8 cellular contexts compared by ENCODE assay signal in genomic region chr16:11205754-11206459, GRCh38. TPM values are rescaled to one million over a fixed set of nuclear protein-coding genes. Genes with fewer than 3 reads are reported as not detected.
DNase-seq lines count a peak whose midpoint lies in the region; ATAC-seq and TF ChIP-seq lines count a peak whose summit lies in the region.

No MANE protein-coding gene starts in this region.

- peak overlapping the region; percentile 90 for H3K27ac Mint-ChIP-seq in central memory CD8-positive, alpha-beta T cell (ENCODE audit: low read depth)

- H3K27me3 Mint-ChIP-seq in central memory CD8-positive, alpha-beta T cell: peaks cover 14% of the 10 kb centered on the region

- H3K27me3 ChIP-seq in tibial artery: peaks cover 0 to 8% of the 10 kb centered on the region in 2 donors
- H3K27me3 ChIP-seq in PC-9 (ENCODE audit: insufficient read depth, low read depth): no peaks in the 10 kb centered on the region

- H4K20me1 ChIP-seq in PC-9 (ENCODE audit: insufficient read depth): no peaks in the 10 kb centered on the region

- H3K27ac ChIP-seq in tibial artery (no peak overlapping the region), PC-9 (no peak overlapping the region)

- H3F3A ChIP-seq in PC-9 (ENCODE audit: insufficient read depth, low read depth): peaks cover 22% of the 10 kb centered on the region

- no peak for ATAC-seq in central memory CD8-positive, alpha-beta T cell (replicated peaks; ENCODE audit: extremely low read depth, poor library complexity, severe bottlenecking)
- peak; percentile 55 for ATAC-seq in sciatic nerve

- no TSS peak for BruUV-seq in PC-9 (replicated peaks; lab: Mats Ljungman, UMichigan)

- H3K4me1 ChIP-seq in tibial artery: no peaks in the 10 kb centered on the region
- peaks cover 31% of the 10 kb centered on the region for H3K4me1 ChIP-seq in PC-9 (replicated peaks; ENCODE audit: insufficient read depth)

- TF ChIP-seq CTCF in tibial artery (IDR thresholded peaks at IDR 0.05) (no peak), PC-9 (conservative IDR thresholded peaks at IDR 0.05) (no peak)

- H2AFZ ChIP-seq in PC-9: no peak overlapping the region

- H3K4me3 ChIP-seq in tibial artery: no peak overlapping the region
- H3K4me3 ChIP-seq in PC-9: no peak overlapping the region

- H3K36me3 ChIP-seq in tibial artery: no peaks in the 10 kb centered on the region
- H3K36me3 ChIP-seq in PC-9 (ENCODE audit: low read depth): no peaks in the 10 kb centered on the region

- no peak overlapping the region for H3K4me3 Mint-ChIP-seq in central memory CD8-positive, alpha-beta T cell

- H3K9me2 ChIP-seq in PC-9 (ENCODE audit: insufficient read depth): no peaks in the 10 kb centered on the region

- DNase-seq in NCI-H526 (lab: John Stamatoyannopoulos, UW): peak; percentile 15 to 49
- no peak for DNase-seq in NCI-H526 treated with DMSO at 0.1 percent for 48 hours (lab: John Stamatoyannopoulos, UW)
- DNase-seq in HuH-7 (ENCODE audit: low spot score): peak; percentile 61
- no peak for DNase-seq in central memory CD8-positive, alpha-beta T cell (ENCODE audit: low spot score in 2 of 2)
- DNase-seq in sciatic nerve (ENCODE audit: low spot score): no peak
- no peak for DNase-seq in tibial artery
- no peak for DNase-seq in SW480 (ENCODE audit: low spot score)
- no peak for DNase-seq in PC-9

- POLR2A ChIA-PET in PC-9 (lab: Charles Lee; ENCODE audit: unreplicated experiment): interaction anchor here (0.6 kb wide), 1 partner anchor 20 kb away, joined by 3 read pairs; no protein-coding TSS in a partner anchor

- intact Hi-C loops in sciatic nerve (cut with DNase I) (no loop called here), tibial artery (cut with DNase I; ENCODE audit: low total_unique reads) (no loop called here), PC-9 (cut with micrococcal nuclease; ENCODE audit: unreplicated experiment) (no loop called here)

- H3K4me1 Mint-ChIP-seq in central memory CD8-positive, alpha-beta T cell: peaks cover 13% of the 10 kb centered on the region

- H3K79me2 ChIP-seq in PC-9 (ENCODE audit: low read depth): no peaks in the 10 kb centered on the region

- CTCF ChIA-PET in PC-9 (lab: Charles Lee): no interaction called here

- no peak overlapping the region for H3K4me2 ChIP-seq in PC-9

- H3K9me3 ChIP-seq in tibial artery (peaks cover 0 to 5% (median 0%) of the 10 kb centered on the region in 3 donors), PC-9 (ENCODE audit: insufficient read depth, low read depth) (peaks cover 3% of the 10 kb centered on the region; the same call in 1 of the 2 replicates)

- no peaks in the 10 kb centered on the region for H3K9me3 Mint-ChIP-seq in central memory CD8-positive, alpha-beta T cell

- H3K36me3 Mint-ChIP-seq in central memory CD8-positive, alpha-beta T cell (ENCODE audit: insufficient read depth): peaks cover 1% of the 10 kb centered on the region

RNA-seq across cellular contexts. Expression of gene SOCS1, which starts 50.1 kb away (rescaled TPM):
- 4.3 TPM for total RNA-seq in sciatic nerve
- total RNA-seq in PC-9 (2021): 4.6 and 6.7 TPM in 2 replicates

Comparison
In these comparisons a context has a peak if more than half of its experiments do, and no peak if none do; other contexts are left out.
1. DNase-seq: peak in NCI-H526 (2 of 2) and HuH-7 (single experiment); none in NCI-H526 treated with DMSO at 0.1 percent for 48 hours (single experiment), central memory CD8-positive, alpha-beta T cell (0 of 2), sciatic nerve (single experiment), tibial artery (0 of 2), SW480 (single experiment) and PC-9 (0 of 2).